1 cellular context compared by ENCODE assay signal in the genomic region with DNA sequence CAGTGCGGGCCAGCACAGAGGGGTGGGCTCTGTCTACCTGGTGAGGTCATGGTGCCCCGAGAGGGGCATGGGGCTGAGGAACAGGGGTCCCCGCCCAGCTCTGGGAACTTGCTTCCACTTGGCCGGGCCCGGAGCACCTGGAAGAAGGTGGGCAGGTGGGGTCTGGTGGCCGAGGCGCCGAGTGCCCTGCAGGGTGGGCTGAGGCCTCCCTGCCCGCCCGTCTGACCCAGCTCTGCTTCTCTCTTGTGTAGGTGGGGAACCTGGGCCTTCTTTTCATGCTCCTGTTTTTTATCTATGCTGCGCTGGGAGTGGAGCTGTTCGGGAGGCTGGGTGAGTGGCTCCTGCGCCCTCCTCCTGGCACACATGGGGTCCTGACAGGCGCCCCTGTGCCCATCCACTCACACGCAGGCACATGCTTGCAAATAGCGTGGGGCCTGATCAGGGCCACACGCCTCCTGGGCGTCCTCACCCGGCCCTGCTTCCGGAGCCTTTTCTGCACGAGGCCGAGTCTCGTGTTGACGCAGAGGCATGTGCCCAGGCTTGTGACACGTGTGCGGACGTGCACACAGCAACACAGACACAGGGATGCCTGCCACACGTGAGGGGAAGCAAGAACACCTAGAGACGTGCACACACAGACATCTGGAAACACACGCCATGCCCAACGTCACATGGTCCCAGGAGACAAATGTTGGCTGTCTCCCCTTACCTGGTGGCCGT.
TF ChIP-seq lines count a peak whose summit lies in the region.

No MANE protein-coding gene starts in this region.

TF ChIP-seq in HepG2, 621 proteins besides CTCF, POLR2A, EP300 and RAD21:
- TF ChIP-seq CBX2 (IDR thresholded peaks at IDR 0.05; ENCODE audit: low read depth, low read length) (no peak), CBX2 (CRISPR knock-in tag; IDR thresholded peaks at IDR 0.05; ENCODE audit: low read depth) (no peak), ZFP62 (CRISPR knock-in tag; IDR thresholded peaks at IDR 0.05) (no peak), ZNF441 (CRISPR knock-in tag; IDR thresholded peaks at IDR 0.05; ENCODE audit: borderline replicate concordance) (no peak), ZNF749 (CRISPR knock-in tag; IDR thresholded peaks at IDR 0.05; ENCODE audit: borderline replicate concordance) (no peak), CREM (IDR thresholded peaks at IDR 0.05) (no peak), CREM (CRISPR knock-in tag; IDR thresholded peaks at IDR 0.05) (no peak), CC2D1A (CRISPR knock-in tag; IDR thresholded peaks at IDR 0.05) (no peak)
- TF ChIP-seq, protein P1, sequence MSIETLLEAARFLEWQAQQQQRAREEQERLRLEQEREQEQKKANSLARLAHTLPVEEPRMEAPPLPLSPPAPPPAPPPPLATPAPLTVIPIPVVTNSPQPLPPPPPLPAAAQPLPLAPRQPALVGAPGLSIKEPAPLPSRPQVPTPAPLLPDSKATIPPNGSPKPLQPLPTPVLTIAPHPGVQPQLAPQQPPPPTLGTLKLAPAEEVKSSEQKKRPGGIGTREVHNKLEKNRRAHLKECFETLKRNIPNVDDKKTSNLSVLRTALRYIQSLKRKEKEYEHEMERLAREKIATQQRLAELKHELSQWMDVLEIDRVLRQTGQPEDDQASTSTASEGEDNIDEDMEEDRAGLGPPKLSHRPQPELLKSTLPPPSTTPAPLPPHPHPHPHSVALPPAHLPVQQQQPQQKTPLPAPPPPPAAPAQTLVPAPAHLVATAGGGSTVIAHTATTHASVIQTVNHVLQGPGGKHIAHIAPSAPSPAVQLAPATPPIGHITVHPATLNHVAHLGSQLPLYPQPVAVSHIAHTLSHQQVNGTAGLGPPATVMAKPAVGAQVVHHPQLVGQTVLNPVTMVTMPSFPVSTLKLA (IDR thresholded peaks at IDR 0.05) = peak; percentile 76
